1 cellular context compared by ENCODE assay signal in the genomic region with DNA sequence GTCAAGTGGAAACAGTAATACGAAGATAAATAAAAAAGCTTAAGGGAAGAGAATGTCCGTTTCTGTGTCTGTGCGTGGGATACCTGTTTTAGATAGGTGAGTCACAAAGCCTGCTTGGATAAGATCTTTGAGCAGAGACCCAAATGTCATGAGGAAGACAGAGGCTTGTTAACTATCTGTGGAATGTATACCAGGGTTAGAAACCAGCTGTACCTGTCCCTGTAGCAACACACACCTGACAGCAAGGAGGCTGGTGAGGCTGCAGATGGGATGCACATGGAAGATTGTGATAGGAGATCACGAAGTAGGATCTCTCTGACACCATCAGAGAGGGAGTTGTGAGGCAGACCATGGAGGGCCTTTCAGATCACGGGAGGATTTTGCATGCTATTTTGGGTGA.
TF ChIP-seq lines count a peak whose summit lies in the region.

No MANE protein-coding gene starts in this region.

TF ChIP-seq in GM23338, 12 proteins besides CTCF, POLR2A, EP300 and RAD21 (continued from another document):
- TF ChIP-seq, protein P1, sequence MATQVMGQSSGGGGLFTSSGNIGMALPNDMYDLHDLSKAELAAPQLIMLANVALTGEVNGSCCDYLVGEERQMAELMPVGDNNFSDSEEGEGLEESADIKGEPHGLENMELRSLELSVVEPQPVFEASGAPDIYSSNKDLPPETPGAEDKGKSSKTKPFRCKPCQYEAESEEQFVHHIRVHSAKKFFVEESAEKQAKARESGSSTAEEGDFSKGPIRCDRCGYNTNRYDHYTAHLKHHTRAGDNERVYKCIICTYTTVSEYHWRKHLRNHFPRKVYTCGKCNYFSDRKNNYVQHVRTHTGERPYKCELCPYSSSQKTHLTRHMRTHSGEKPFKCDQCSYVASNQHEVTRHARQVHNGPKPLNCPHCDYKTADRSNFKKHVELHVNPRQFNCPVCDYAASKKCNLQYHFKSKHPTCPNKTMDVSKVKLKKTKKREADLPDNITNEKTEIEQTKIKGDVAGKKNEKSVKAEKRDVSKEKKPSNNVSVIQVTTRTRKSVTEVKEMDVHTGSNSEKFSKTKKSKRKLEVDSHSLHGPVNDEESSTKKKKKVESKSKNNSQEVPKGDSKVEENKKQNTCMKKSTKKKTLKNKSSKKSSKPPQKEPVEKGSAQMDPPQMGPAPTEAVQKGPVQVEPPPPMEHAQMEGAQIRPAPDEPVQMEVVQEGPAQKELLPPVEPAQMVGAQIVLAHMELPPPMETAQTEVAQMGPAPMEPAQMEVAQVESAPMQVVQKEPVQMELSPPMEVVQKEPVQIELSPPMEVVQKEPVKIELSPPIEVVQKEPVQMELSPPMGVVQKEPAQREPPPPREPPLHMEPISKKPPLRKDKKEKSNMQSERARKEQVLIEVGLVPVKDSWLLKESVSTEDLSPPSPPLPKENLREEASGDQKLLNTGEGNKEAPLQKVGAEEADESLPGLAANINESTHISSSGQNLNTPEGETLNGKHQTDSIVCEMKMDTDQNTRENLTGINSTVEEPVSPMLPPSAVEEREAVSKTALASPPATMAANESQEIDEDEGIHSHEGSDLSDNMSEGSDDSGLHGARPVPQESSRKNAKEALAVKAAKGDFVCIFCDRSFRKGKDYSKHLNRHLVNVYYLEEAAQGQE (IDR thresholded peaks at IDR 0.05; ENCODE audit: unreplicated experiment), result no peak
- TF ChIP-seq, protein P2, sequence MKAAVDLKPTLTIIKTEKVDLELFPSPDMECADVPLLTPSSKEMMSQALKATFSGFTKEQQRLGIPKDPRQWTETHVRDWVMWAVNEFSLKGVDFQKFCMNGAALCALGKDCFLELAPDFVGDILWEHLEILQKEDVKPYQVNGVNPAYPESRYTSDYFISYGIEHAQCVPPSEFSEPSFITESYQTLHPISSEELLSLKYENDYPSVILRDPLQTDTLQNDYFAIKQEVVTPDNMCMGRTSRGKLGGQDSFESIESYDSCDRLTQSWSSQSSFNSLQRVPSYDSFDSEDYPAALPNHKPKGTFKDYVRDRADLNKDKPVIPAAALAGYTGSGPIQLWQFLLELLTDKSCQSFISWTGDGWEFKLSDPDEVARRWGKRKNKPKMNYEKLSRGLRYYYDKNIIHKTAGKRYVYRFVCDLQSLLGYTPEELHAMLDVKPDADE (IDR thresholded peaks at IDR 0.05), result no peak
- TF ChIP-seq CREB1 (CRISPR knock-in tag; IDR thresholded peaks at IDR 0.05; ENCODE audit: low read depth) (no peak), JUNB (IDR thresholded peaks at IDR 0.05; ENCODE audit: unreplicated experiment) (no peak), ZNF331 (CRISPR knock-in tag; IDR thresholded peaks at IDR 0.05; ENCODE audit: low read depth) (no peak), STAT1 (IDR thresholded peaks at IDR 0.05; ENCODE audit: unreplicated experiment) (no peak), EZH2phosphoT487 (IDR thresholded peaks at IDR 0.05; ENCODE audit: unreplicated experiment) (no peak), NANOG (IDR thresholded peaks at IDR 0.05; ENCODE audit: borderline replicate concordance) (no peak)
